14 cellular contexts compared by ENCODE assay signal in the genomic region with DNA sequence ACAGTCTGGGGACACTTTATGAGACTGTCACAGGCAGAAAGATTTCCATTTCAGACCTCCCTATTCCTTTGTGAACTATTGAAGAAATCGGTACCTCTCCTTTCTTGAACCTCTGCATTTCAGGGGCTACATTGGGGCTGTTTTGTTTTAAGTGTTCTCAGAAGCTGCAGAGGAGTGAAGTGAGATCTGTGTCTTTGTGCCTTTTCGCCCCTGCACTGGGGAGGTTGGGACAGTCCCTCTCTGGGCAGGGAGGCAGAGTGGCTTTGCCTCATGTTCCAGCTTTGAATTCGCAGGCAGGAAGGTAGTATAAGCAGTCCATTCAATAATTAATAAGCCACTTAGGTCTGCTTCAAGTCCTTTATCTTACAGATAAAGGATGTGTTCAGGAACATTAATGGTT. TPM values are rescaled to one million over a fixed set of nuclear protein-coding genes. Genes with fewer than 3 reads are reported as not detected.
DNase-seq lines count a peak whose midpoint lies in the region; ATAC-seq and TF ChIP-seq lines count a peak whose summit lies in the region.
"Had no signal": no experiment of that assay in that cellular context is flagged by ENCODE, and none has a peak within 500 bp of the region (broad histone marks: within the 10 kb centered on the region; RNA-seq: fewer than 3 reads in every experiment).

No MANE protein-coding gene starts in this region.

- H3K27ac Mint-ChIP-seq in osteocyte (ENCODE audit: unreplicated experiment) (no peak overlapping the region), T-cell (no peak overlapping the region)
- H3K27ac Mint-ChIP-seq: activated naive CD8-positive, alpha-beta T cell treated with anti-CD3 and anti-CD28 coated beads, Interleukin-2, amount 10 ng/mL, durations not matched to agents 7 days and 5 days; stimulated activated naive CD8-positive, alpha-beta T cell treated with anti-CD3 and anti-CD28 coated beads, Interleukin-15, Interleukin-2, amounts not matched to agents 100 ng/mL and 50 ng/mL, for 24 hours had no signal

- POLR2A ChIA-PET in T-cell (lab: Charles Lee): interaction anchor here in 1 of 2 donors (0.5 kb wide), 1 partner anchor 226 kb away, joined by 4 read pairs; no protein-coding TSS in a partner anchor

- no peak overlapping the region for H3K4me3 Mint-ChIP-seq in osteocyte (ENCODE audit: unreplicated experiment)
- no peak overlapping the region for H3K4me3 Mint-ChIP-seq in T-cell
- H3K4me3 Mint-ChIP-seq: activated naive CD8-positive, alpha-beta T cell treated with anti-CD3 and anti-CD28 coated beads, Interleukin-2, amount 10 ng/mL, durations not matched to agents 7 days and 5 days; stimulated activated naive CD8-positive, alpha-beta T cell treated with anti-CD3 and anti-CD28 coated beads, Interleukin-15, Interleukin-2, amounts not matched to agents 100 ng/mL and 50 ng/mL, for 24 hours had no signal

- TF ChIP-seq CTCF in osteocyte (IDR thresholded peaks at IDR 0.05): no peak

- DNase-seq in osteocyte (ENCODE audit: extremely low spot score, unreplicated experiment) (peak; percentile 32), T-cell (no peak), Ammon's horn (ENCODE audit: low spot score) (no peak), pons (ENCODE audit: low spot score) (no peak)
- DNase-seq: activated CD4-positive, alpha-beta T cell treated with anti-CD3 and anti-CD28 coated beads, Interleukin-2, amount 50 U/mL, for 1 hour; activated naive CD8-positive, alpha-beta T cell treated with anti-CD3 and anti-CD28 coated beads, Interleukin-2, amount 10 ng/mL, durations not matched to agents 7 days and 5 days; KG1; naive B cell; NCI-H446 treated with DMSO at 0.1 percent for 48 hours; SK-N-SH had no signal

- H3K27me3 Mint-ChIP-seq in osteocyte (ENCODE audit: unreplicated experiment) (peaks cover 16% of the 10 kb centered on the region), T-cell (peaks cover 33 to 47% of the 10 kb centered on the region in 2 donors)

- peak; percentile 43 for ATAC-seq in GM18907 (IDR thresholded peaks at IDR 0.05; ENCODE audit: unreplicated experiment)
- ATAC-seq in GM21825 (IDR thresholded peaks at IDR 0.05; ENCODE audit: unreplicated experiment): peak; percentile 35
- ATAC-seq in HG03354 (IDR thresholded peaks at IDR 0.05; ENCODE audit: poor library complexity, severe bottlenecking, unreplicated experiment): peak; percentile 15
- no peak for ATAC-seq in T-cell (replicated peaks in 1 of 4)

- H3K9me3 Mint-ChIP-seq in osteocyte (ENCODE audit: unreplicated experiment): no peaks in the 10 kb centered on the region
- H3K9me3 Mint-ChIP-seq in T-cell: no peaks in the 10 kb centered on the region
- H3K9me3 Mint-ChIP-seq: stimulated activated naive CD8-positive, alpha-beta T cell treated with anti-CD3 and anti-CD28 coated beads, Interleukin-15, Interleukin-2, amounts not matched to agents 100 ng/mL and 50 ng/mL, for 24 hours had no signal

- CTCF ChIA-PET in T-cell (lab: Charles Lee): no interaction called here

- H3K4me1 Mint-ChIP-seq in osteocyte (ENCODE audit: unreplicated experiment): no peaks in the 10 kb centered on the region
- H3K4me1 Mint-ChIP-seq in T-cell: peaks cover 0 to 2% (median 0%) of the 10 kb centered on the region in 3 donors

- H3K36me3 Mint-ChIP-seq in osteocyte (ENCODE audit: unreplicated experiment) (no peaks in the 10 kb centered on the region), T-cell (no peaks in the 10 kb centered on the region)
- H3K36me3 Mint-ChIP-seq: activated naive CD8-positive, alpha-beta T cell treated with anti-CD3 and anti-CD28 coated beads, Interleukin-2, amount 10 ng/mL, durations not matched to agents 7 days and 5 days had no signal

RNA-seq across cellular contexts. Expression of gene AMER2, which starts 9.5 kb away (rescaled TPM):
- total RNA-seq in osteocyte (not detected in 2 replicates), T-cell (under 1 TPM in 1 of 5 donors, not detected in 4; 0.03 TPM)
- total RNA-seq: activated naive CD8-positive, alpha-beta T cell treated with anti-CD3 and anti-CD28 coated beads, Interleukin-2, amount 10 ng/mL, durations not matched to agents 7 days and 5 days had no signal

Comparison
In these comparisons a context has a peak if more than half of its experiments do, and no peak if none do; other contexts are left out.
1. ATAC-seq: peak in GM18907 (single experiment), GM21825 (single experiment) and HG03354 (single experiment); none in T-cell (0 of 4).